Comparison of ENCODE assay signal across 22 cellular contexts in the genomic region with DNA sequence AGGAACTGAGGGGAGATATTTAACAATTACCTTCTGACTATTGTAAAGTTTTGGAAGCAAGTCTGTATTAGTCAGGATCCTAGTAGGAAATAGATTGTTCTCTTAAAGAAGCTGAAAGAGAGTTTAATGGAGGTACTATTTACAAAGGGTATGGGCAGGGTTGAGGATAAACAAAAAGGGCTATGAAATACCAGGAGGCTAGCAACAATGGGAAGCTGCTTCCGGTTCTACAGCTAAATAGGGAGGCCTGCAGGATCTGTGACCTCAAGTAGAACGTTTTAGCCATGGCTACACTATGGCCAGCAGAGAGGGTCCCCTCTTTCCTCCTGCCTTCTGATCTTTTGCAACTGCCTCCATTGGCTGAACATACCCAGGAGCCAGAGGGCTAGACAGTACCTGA.
DNase-seq lines count a peak whose midpoint lies in the region; ATAC-seq, FAIRE-seq and TF ChIP-seq lines count a peak whose summit lies in the region.
"Had no signal": no experiment of that assay in that cellular context is flagged by ENCODE, and none has a peak within 500 bp of the region (broad histone marks: within the 10 kb centered on the region; RNA-seq: fewer than 3 reads in every experiment).

No MANE protein-coding gene starts in this region.

- H3K14ac ChIP-seq in H1 (ENCODE audit: insufficient read length), result no peak overlapping the region

- H3K36me3 ChIP-seq in GM23338 (ENCODE audit: insufficient read depth), result no peaks in the 10 kb centered on the region
- H3K36me3 ChIP-seq in H1 (ENCODE audit: control insufficient read depth in 2 of 4, insufficient read depth in 4 of 4, low read length in 3 of 4), result no peaks in the 10 kb centered on the region
- H3K36me3 ChIP-seq in mesendoderm (ENCODE audit: control insufficient read depth, insufficient read depth, low read length), result no peaks in the 10 kb centered on the region
- no peaks in the 10 kb centered on the region for H3K36me3 ChIP-seq in neuron (ENCODE audit: insufficient read depth, low read length)

- no peak overlapping the region for H4K5ac ChIP-seq in H1 (ENCODE audit: insufficient read length, low read depth, low read length)
- no peak overlapping the region for H4K5ac ChIP-seq in mesendoderm (ENCODE audit: low read length)

- H3K4me3 Mint-ChIP-seq in GM23338, result no peak overlapping the region
- H3K4me3 Mint-ChIP-seq: CD4-positive, alpha-beta T cell had no signal

- H4K91ac ChIP-seq in H1 (replicated peaks; ENCODE audit: insufficient read length, low read length), result no peak overlapping the region

- H2BK20ac ChIP-seq in H1 (ENCODE audit: low read length), result no peak overlapping the region

- H2BK120ac ChIP-seq in H1 (replicated peaks; ENCODE audit: low read depth, low read length) (no peak overlapping the region), mesendoderm (ENCODE audit: low read depth, low read length) (no peak overlapping the region)

- H3K79me2 ChIP-seq in GM23338 (replicated peaks; ENCODE audit: insufficient read depth) (no peaks in the 10 kb centered on the region), H1 (ENCODE audit: control insufficient read depth in 1 of 2, insufficient read depth in 2 of 2, low read length in 2 of 2) (no peaks in the 10 kb centered on the region), mesendoderm (ENCODE audit: control insufficient read depth, insufficient read depth, low read length) (no peaks in the 10 kb centered on the region)

- ATAC-seq in GM23338, result no peak
- ATAC-seq in GM18868 (IDR thresholded peaks at IDR 0.05; ENCODE audit: unreplicated experiment), result no peak
- no peak for ATAC-seq in GM21825 (IDR thresholded peaks at IDR 0.05; ENCODE audit: unreplicated experiment)
- ATAC-seq: A549 had no signal

- H2AK5ac ChIP-seq in H1 (ENCODE audit: low read depth, low read length) (no peak overlapping the region), mesendoderm (ENCODE audit: low read length) (no peak overlapping the region)

- H3K18ac ChIP-seq in H1 (ENCODE audit: extremely low read depth, low read length) (no peak overlapping the region), mesendoderm (ENCODE audit: low read length) (no peak overlapping the region)

- H4K20me1 ChIP-seq in GM23338 (replicated peaks; ENCODE audit: insufficient read depth) (no peaks in the 10 kb centered on the region), H1 (replicated peaks in 1 of 2; ENCODE audit: control insufficient read depth in 1 of 2, insufficient read depth in 2 of 2, low read length in 2 of 2) (no peaks in the 10 kb centered on the region)

- H3K9me3 ChIP-seq in H1 (ENCODE audit: insufficient read depth in 2 of 2, low read depth in 1 of 2, low read length in 1 of 2) (no peaks in the 10 kb centered on the region), neuron (ENCODE audit: low read length) (no peaks in the 10 kb centered on the region)
- H3K9me3 ChIP-seq: A549, Caco-2 had no signal

- H2BK12ac ChIP-seq in H1 (ENCODE audit: low read depth, low read length), result no peak overlapping the region

- no peak overlapping the region for H3K4me3 ChIP-seq in GM23338
- H3K4me3 ChIP-seq in H1 (ENCODE audit: extremely low read depth in 1 of 4, insufficient read depth in 2 of 4, low read depth in 3 of 4, low read length in 4 of 4), result no peak overlapping the region
- no peak overlapping the region for H3K4me3 ChIP-seq in mesendoderm (ENCODE audit: low read length)
- H3K4me3 ChIP-seq in neuron (ENCODE audit: low read length), result no peak overlapping the region
- H3K4me3 ChIP-seq: A549 had no signal

- no peaks in the 10 kb centered on the region for H3K36me3 Mint-ChIP-seq in GM23338 (ENCODE audit: low read depth)

- TF ChIP-seq RAD21 in H1 (IDR thresholded peaks at IDR 0.05 in 1 of 2, conservative IDR thresholded peaks at IDR 0.05 in 1 of 2; ENCODE audit: low read depth in 2 of 2, low read length in 2 of 2), result no peak

- TF ChIP-seq CTCF in GM23338 (conservative IDR thresholded peaks at IDR 0.05; ENCODE audit: low read depth in 2 of 2) (no peak), H1 (IDR thresholded peaks at IDR 0.05; ENCODE audit: control extremely low read depth in 1 of 3, insufficient read depth in 1 of 3, low read depth in 1 of 3, low read length in 3 of 3) (no peak)

- H3K27ac ChIP-seq in GM23338 (ENCODE audit: low read depth) (no peak overlapping the region), H1 (ENCODE audit: low read depth, low read length) (no peak overlapping the region), mesendoderm (ENCODE audit: low read depth, low read length) (no peak overlapping the region), caudate nucleus (ENCODE audit: low read depth, low read length) (no peak overlapping the region)
- H3K27ac ChIP-seq: 22Rv1, A549, C4-2B had no signal

- no peaks in the 10 kb centered on the region for H3K27me3 Mint-ChIP-seq in GM23338 (ENCODE audit: insufficient read depth, low read depth, poor library complexity)

- DNase-seq in GM23338 (ENCODE audit: low spot score), result peak; percentile 9
- no peak for DNase-seq in H1 (ENCODE audit: low read depth in 1 of 2, low spot score in 2 of 2)
- DNase-seq in mesendoderm, result peak; percentile 7
- no peak for DNase-seq in activated effector memory CD4-positive, alpha-beta T cell treated with anti-CD3 and anti-CD28 coated beads, Interleukin-2, amount 50 U/mL, for 16 hours
- DNase-seq in caudate nucleus (lab: John Stamatoyannopoulos, UW), result no peak
- DNase-seq: AML-193; Caco-2; CD4-positive, alpha-beta T cell; HCEC 1CT; IMR-90 had no signal

- no peak overlapping the region for H2BK5ac ChIP-seq in H1 (ENCODE audit: low read depth, low read length)
- no peak overlapping the region for H2BK5ac ChIP-seq in mesendoderm (ENCODE audit: low read length)

- H3K56ac ChIP-seq in H1 (replicated peaks; ENCODE audit: insufficient read length, low read depth, low read length) (no peak overlapping the region), mesendoderm (ENCODE audit: low read length) (peak overlapping the region; percentile 8)

- H3K4ac ChIP-seq in H1 (replicated peaks; ENCODE audit: insufficient read length, low read depth, low read length) (no peak overlapping the region), mesendoderm (ENCODE audit: low read depth, low read length) (no peak overlapping the region)

- no peak for TF ChIP-seq POLR2A in H1 (IDR thresholded peaks at IDR 0.05; ENCODE audit: control extremely low read depth in 1 of 2, low read depth in 2 of 2, low read length in 2 of 2)

- H3K27me3 ChIP-seq in GM23338 (ENCODE audit: insufficient read depth) (no peaks in the 10 kb centered on the region), H1 (replicated peaks in 1 of 4; ENCODE audit: control insufficient read depth in 3 of 4, extremely low read depth in 1 of 4, insufficient read depth in 3 of 4, low read length in 3 of 4) (no peaks in the 10 kb centered on the region), mesendoderm (ENCODE audit: insufficient read depth, low read length, poor library complexity) (no peaks in the 10 kb centered on the region), neuron (ENCODE audit: insufficient read depth, low read length) (no peaks in the 10 kb centered on the region)

- no peak for FAIRE-seq in H1 (lab: Jason Lieb, UNC)
- FAIRE-seq: A549, D721Med, G401.6, GM12891, GM18507, H54, HTR-8/SVneo had no signal

- H3K9ac ChIP-seq in H1 (replicated peaks in 1 of 4; ENCODE audit: extremely low read depth in 1 of 4, low read depth in 3 of 4, low read length in 3 of 4) (no peak overlapping the region), mesendoderm (ENCODE audit: low read length) (no peak overlapping the region)

- H2BK15ac ChIP-seq in H1 (ENCODE audit: low read length) (no peak overlapping the region), mesendoderm (replicated peaks; ENCODE audit: low read depth) (no peak overlapping the region)

- H3K4me1 ChIP-seq in GM23338 (ENCODE audit: insufficient read depth), result peaks cover 4% of the 10 kb centered on the region; the same call in 1 of the 2 replicates
- H3K4me1 ChIP-seq in H1 (replicated peaks in 1 of 4; ENCODE audit: control insufficient read depth in 3 of 4, insufficient read depth in 4 of 4, low read length in 3 of 4), result no peaks in the 10 kb centered on the region
- peaks cover 1% of the 10 kb centered on the region for H3K4me1 ChIP-seq in mesendoderm (ENCODE audit: control insufficient read depth, low read depth, low read length)
- H3K4me1 ChIP-seq in neuron (ENCODE audit: insufficient read depth, low read length), result peaks cover 33% of the 10 kb centered on the region
- H3K4me1 ChIP-seq: A549, Caco-2 had no signal

- H3K23me2 ChIP-seq in H1 (ENCODE audit: low read depth, low read length), result no peaks in the 10 kb centered on the region

- 59% methylated on average over 2 of the region's 2 CpGs; no CpG with 5 or more reads in 1 of the 2 experiments for WGBS in H1 (ENCODE audit: extremely low coverage in 1 of 2, insufficient coverage in 1 of 2, insufficient read length in 1 of 2, insufficient replicate concordance in 2 of 2, low coverage in 1 of 2, low lambda C conversion rate in 2 of 2, missing lambda C conversion rate in 1 of 2), 2 experiments
- WGBS in mesendoderm (ENCODE audit: extremely low coverage, insufficient coverage, low lambda C conversion rate), result no CpG with 5 or more reads among the region's 2 CpGs

- no peaks in the 10 kb centered on the region for H3F3A ChIP-seq in GM23338 (replicated peaks; ENCODE audit: low read depth)

- CTCF ChIA-PET in H1 (lab: Charles Lee; ENCODE audit: partially characterized antibody), result interaction anchor here (0.6 kb wide), 1 partner anchor 332 kb away, joined by 3 read pairs; no protein-coding TSS in a partner anchor

- no peak overlapping the region for H4K8ac ChIP-seq in H1 (ENCODE audit: extremely low read depth, insufficient read depth, low read length)
- no peak overlapping the region for H4K8ac ChIP-seq in mesendoderm (ENCODE audit: low read depth, low read length)

- H3K79me1 ChIP-seq in H1 (ENCODE audit: low read depth, low read length), result no peaks in the 10 kb centered on the region
- H3K79me1 ChIP-seq in mesendoderm (ENCODE audit: low read length), result no peaks in the 10 kb centered on the region

- no peak for TF ChIP-seq EP300 in H1 (IDR thresholded peaks at IDR 0.05; ENCODE audit: borderline replicate concordance in 1 of 2, low read depth in 2 of 2, low read length in 2 of 2)

- H3K23ac ChIP-seq in H1 (ENCODE audit: insufficient read length) (no peak overlapping the region), mesendoderm (ENCODE audit: low read length) (no peak overlapping the region)

- POLR2A ChIA-PET in H1 (lab: Charles Lee; ENCODE audit: partially characterized antibody), result interaction anchor here (0.6 kb wide), 1 partner anchor 30 kb away, joined by 3 read pairs; no protein-coding TSS in a partner anchor

- H3K27ac Mint-ChIP-seq in GM23338, result no peak overlapping the region
- H3K27ac Mint-ChIP-seq: CD4-positive, alpha-beta T cell had no signal

- H3K9me3 Mint-ChIP-seq in GM23338, result no peaks in the 10 kb centered on the region
- H3K9me3 Mint-ChIP-seq: CD4-positive, alpha-beta T cell had no signal

- H3K9me2 ChIP-seq in GM23338 (ENCODE audit: insufficient read depth), result no peaks in the 10 kb centered on the region

- H3K4me2 ChIP-seq in GM23338, result no peak overlapping the region
- no peak overlapping the region for H3K4me2 ChIP-seq in H1 (ENCODE audit: insufficient read depth in 1 of 2, low read depth in 2 of 2, low read length in 2 of 2)
- no peak overlapping the region for H3K4me2 ChIP-seq in mesendoderm (ENCODE audit: low read length)
- H3K4me2 ChIP-seq: A549 had no signal

- H3K4me1 Mint-ChIP-seq in GM23338, result peaks cover 9% of the 10 kb centered on the region; the same call in 2 of the 3 replicates

- H2AFZ ChIP-seq in GM23338 (peak overlapping the region; percentile 6; the same call in 1 of the 2 replicates), H1 (ENCODE audit: low read length) (0 out of 2 replicates have a peak overlapping the region, but pooled peaks have one; percentile 45), neuron (ENCODE audit: low read depth, low read length) (peak overlapping the region; percentile 32)

Comparison
In these comparisons a context has a peak if more than half of its experiments do, and no peak if none do; other contexts are left out.
1. DNase-seq: peak in GM23338 (single experiment) and mesendoderm (single experiment); none in H1 (0 of 2), activated effector memory CD4-positive, alpha-beta T cell treated with anti-CD3 and anti-CD28 coated beads, Interleukin-2, amount 50 U/mL, for 16 hours (single experiment) and caudate nucleus (0 of 61).
2. Peak in every context shown above with its lines, with median percentiles within 50 percentile points of each other: H2AFZ ChIP-seq.